ENCODE assay signal across 14 cellular contexts in genomic region chr6:42363906-42364859, GRCh38.
DNase-seq lines count a peak whose midpoint lies in the region; ATAC-seq and TF ChIP-seq lines count a peak whose summit lies in the region.
"Had no signal": no experiment of that assay in that cellular context is flagged by ENCODE, and none has a peak within 500 bp of the region (broad histone marks: within the 10 kb centered on the region; RNA-seq: fewer than 3 reads in every experiment).

No MANE protein-coding gene starts in this region.

- H3K27ac ChIP-seq in HL-60 (replicated peaks): peak overlapping the region; percentile 79
- H3K27ac ChIP-seq in spleen: peak overlapping the region in 7 of 8 donors; percentile 41 to 97 (median 83)
- H3K27ac ChIP-seq: body of pancreas, parathyroid adenoma had no signal

- H3K36me3 ChIP-seq in spleen: peaks cover 0 to 22% (median 0%) of the 10 kb centered on the region in 6 donors

- H3K9me3 Mint-ChIP-seq in activated CD4-positive, alpha-beta memory T cell treated with anti-CD3 and anti-CD28 coated beads, Interleukin-2, amount 10 ng/mL, durations not matched to agents 7 days and 5 days: no peaks in the 10 kb centered on the region
- H3K9me3 Mint-ChIP-seq in activated CD4-positive, alpha-beta memory T cell treated with anti-CD3 and anti-CD28 coated beads for 36 hours: no peaks in the 10 kb centered on the region
- H3K9me3 Mint-ChIP-seq in activated naive CD8-positive, alpha-beta T cell treated with anti-CD3 and anti-CD28 coated beads, Interleukin-2, amount 50 U/mL, for 24 hours: no peaks in the 10 kb centered on the region

- no peak for TF ChIP-seq POLR2A in spleen (IDR thresholded peaks at IDR 0.05)

- ATAC-seq in activated naive CD8-positive, alpha-beta T cell treated with anti-CD3 and anti-CD28 coated beads, Interleukin-2, amount 50 U/mL, for 24 hours: no peak
- ATAC-seq in HG03045 (IDR thresholded peaks at IDR 0.05; ENCODE audit: unreplicated experiment): no peak
- ATAC-seq: activated CD4-positive, alpha-beta T cell treated with anti-CD3 and anti-CD28 coated beads for 36 hours; body of pancreas had no signal

- H3K4me1 ChIP-seq in spleen: peaks cover 18 to 60% (median 50%) of the 10 kb centered on the region in 6 donors
- H3K4me1 ChIP-seq: body of pancreas had no signal

- DNase-seq in activated CD4-positive, alpha-beta memory T cell treated with anti-CD3 and anti-CD28 coated beads, Interleukin-2, amount 10 ng/mL, durations not matched to agents 7 days and 5 days: no peak
- DNase-seq in activated CD4-positive, alpha-beta memory T cell treated with anti-CD3 and anti-CD28 coated beads for 36 hours: no peak
- peak in 1 of 2 experiments; percentile 70 for DNase-seq in HL-60 (ENCODE audit: low read depth in 1 of 2, low spot score in 1 of 2)
- no peak for DNase-seq in activated naive CD8-positive, alpha-beta T cell treated with anti-CD3 and anti-CD28 coated beads, Interleukin-2, amount 50 U/mL, for 24 hours
- DNase-seq in spleen: no peak
- DNase-seq in HCEC 1CT: no peak
- DNase-seq in NCI-H2107 treated with DMSO at 0.1 percent for 48 hours (lab: John Stamatoyannopoulos, UW; ENCODE audit: unreplicated experiment): no peak
- DNase-seq: activated CD4-positive, alpha-beta T cell treated with anti-CD3 and anti-CD28 coated beads for 36 hours; body of pancreas; heart left ventricle; NCI-H1105 treated with DMSO at 0.1 percent for 48 hours; NCI-H2171 treated with DMSO at 0.1 percent for 48 hours had no signal

- H3K27ac Mint-ChIP-seq in activated CD4-positive, alpha-beta memory T cell treated with anti-CD3 and anti-CD28 coated beads, Interleukin-2, amount 10 ng/mL, durations not matched to agents 7 days and 5 days: peak overlapping the region; percentile 52
- no peak overlapping the region for H3K27ac Mint-ChIP-seq in activated CD4-positive, alpha-beta memory T cell treated with anti-CD3 and anti-CD28 coated beads for 36 hours
- peak overlapping the region; percentile 11 for H3K27ac Mint-ChIP-seq in activated naive CD8-positive, alpha-beta T cell treated with anti-CD3 and anti-CD28 coated beads, Interleukin-2, amount 50 U/mL, for 24 hours
- H3K27ac Mint-ChIP-seq: activated CD4-positive, alpha-beta T cell treated with anti-CD3 and anti-CD28 coated beads for 36 hours had no signal

- peaks cover 36% of the 10 kb centered on the region for H3K36me3 Mint-ChIP-seq in activated CD4-positive, alpha-beta memory T cell treated with anti-CD3 and anti-CD28 coated beads, Interleukin-2, amount 10 ng/mL, durations not matched to agents 7 days and 5 days (ENCODE audit: low read depth)
- peaks cover 21% of the 10 kb centered on the region for H3K36me3 Mint-ChIP-seq in activated CD4-positive, alpha-beta memory T cell treated with anti-CD3 and anti-CD28 coated beads for 36 hours
- H3K36me3 Mint-ChIP-seq in activated naive CD8-positive, alpha-beta T cell treated with anti-CD3 and anti-CD28 coated beads, Interleukin-2, amount 50 U/mL, for 24 hours (ENCODE audit: low read depth): peaks cover 2% of the 10 kb centered on the region

- TF ChIP-seq CTCF in HL-60 (IDR thresholded peaks at IDR 0.05; ENCODE audit: insufficient read depth, low read length): no peak
- no peak for TF ChIP-seq CTCF in spleen (IDR thresholded peaks at IDR 0.05 in 8 of 11, conservative IDR thresholded peaks at IDR 0.05 in 3 of 11)

- no peak overlapping the region for H3K4me3 Mint-ChIP-seq in activated CD4-positive, alpha-beta memory T cell treated with anti-CD3 and anti-CD28 coated beads, Interleukin-2, amount 10 ng/mL, durations not matched to agents 7 days and 5 days
- H3K4me3 Mint-ChIP-seq in activated CD4-positive, alpha-beta memory T cell treated with anti-CD3 and anti-CD28 coated beads for 36 hours: no peak overlapping the region
- H3K4me3 Mint-ChIP-seq in activated naive CD8-positive, alpha-beta T cell treated with anti-CD3 and anti-CD28 coated beads, Interleukin-2, amount 50 U/mL, for 24 hours: no peak overlapping the region
- H3K4me3 Mint-ChIP-seq: activated CD4-positive, alpha-beta T cell treated with anti-CD3 and anti-CD28 coated beads for 36 hours had no signal

- WGBS in spleen, 5 donors: 64 to 82% (median 73%) methylated on average over 8 of the region's 8 CpGs

- H3K4me3 ChIP-seq in HL-60 (replicated peaks; ENCODE audit: insufficient read depth, low read length): no peak overlapping the region
- H3K4me3 ChIP-seq in spleen: peak overlapping the region in 1 of 8 donors; percentile 2
- H3K4me3 ChIP-seq: body of pancreas, heart left ventricle had no signal

- POLR2A ChIA-PET in activated CD4-positive, alpha-beta memory T cell treated with anti-CD3 and anti-CD28 coated beads, Interleukin-2, amount 10 ng/mL, durations not matched to agents 7 days and 5 days (lab: Charles Lee): no interaction called here
- POLR2A ChIA-PET in activated CD4-positive, alpha-beta memory T cell treated with anti-CD3 and anti-CD28 coated beads for 36 hours (lab: Charles Lee): no interaction called here

- no peaks in the 10 kb centered on the region for H3K27me3 Mint-ChIP-seq in activated CD4-positive, alpha-beta memory T cell treated with anti-CD3 and anti-CD28 coated beads, Interleukin-2, amount 10 ng/mL, durations not matched to agents 7 days and 5 days
- H3K27me3 Mint-ChIP-seq in activated CD4-positive, alpha-beta memory T cell treated with anti-CD3 and anti-CD28 coated beads for 36 hours: no peaks in the 10 kb centered on the region
- no peaks in the 10 kb centered on the region for H3K27me3 Mint-ChIP-seq in activated naive CD8-positive, alpha-beta T cell treated with anti-CD3 and anti-CD28 coated beads, Interleukin-2, amount 50 U/mL, for 24 hours
- H3K27me3 Mint-ChIP-seq: activated CD4-positive, alpha-beta T cell treated with anti-CD3 and anti-CD28 coated beads for 36 hours had no signal

- H3K4me1 Mint-ChIP-seq in activated CD4-positive, alpha-beta memory T cell treated with anti-CD3 and anti-CD28 coated beads, Interleukin-2, amount 10 ng/mL, durations not matched to agents 7 days and 5 days: peaks cover 59% of the 10 kb centered on the region
- peaks cover 52% of the 10 kb centered on the region for H3K4me1 Mint-ChIP-seq in activated CD4-positive, alpha-beta memory T cell treated with anti-CD3 and anti-CD28 coated beads for 36 hours (ENCODE audit: low read depth)
- H3K4me1 Mint-ChIP-seq in activated naive CD8-positive, alpha-beta T cell treated with anti-CD3 and anti-CD28 coated beads, Interleukin-2, amount 50 U/mL, for 24 hours: peaks cover 43% of the 10 kb centered on the region

- H3K9me3 ChIP-seq in spleen: no peaks in the 10 kb centered on the region
- H3K9me3 ChIP-seq: body of pancreas had no signal

- CTCF ChIA-PET in activated CD4-positive, alpha-beta memory T cell treated with anti-CD3 and anti-CD28 coated beads, Interleukin-2, amount 10 ng/mL, durations not matched to agents 7 days and 5 days (lab: Charles Lee): interaction anchor here (1.3 kb wide), 1 partner anchor 183 kb away, joined by 5 read pairs; no protein-coding TSS in a partner anchor
- CTCF ChIA-PET in activated CD4-positive, alpha-beta memory T cell treated with anti-CD3 and anti-CD28 coated beads for 36 hours (lab: Charles Lee): no interaction called here

- intact Hi-C loops in activated CD4-positive, alpha-beta memory T cell treated with anti-CD3 and anti-CD28 coated beads for 36 hours (cut with micrococcal nuclease): no loop called here
- intact Hi-C loops in spleen (cut with DNase I; ENCODE audit: low total_unique reads): no loop called here

- H3K27me3 ChIP-seq in HL-60 (ENCODE audit: insufficient read depth, poor library complexity, severe bottlenecking) (no peaks in the 10 kb centered on the region), spleen (replicated peaks in 1 of 7) (no peaks in the 10 kb centered on the region)
- H3K27me3 ChIP-seq: body of pancreas, heart left ventricle had no signal
